In the genomic region with DNA sequence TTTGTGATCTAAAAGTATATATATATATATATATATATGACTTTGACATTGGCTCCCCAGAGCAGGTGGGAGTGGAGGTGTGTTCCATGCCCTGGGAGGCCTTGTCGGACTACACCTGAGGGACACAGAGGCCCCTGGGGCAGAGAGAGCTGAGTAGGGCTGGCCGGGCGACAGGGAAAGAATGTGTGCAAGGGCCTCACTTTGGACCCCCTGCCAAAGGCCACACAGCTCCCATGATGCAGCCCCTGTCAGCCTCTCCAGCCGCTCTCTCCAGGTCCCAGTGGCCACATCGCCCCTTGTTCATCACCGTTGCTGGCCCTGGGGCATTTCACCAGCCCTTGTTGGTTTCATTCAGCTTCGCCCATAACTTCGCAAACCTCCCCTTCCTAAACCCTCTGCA, we compare ENCODE assay signal across 36 cellular contexts.
"Had no signal": no experiment of that assay in that cellular context is flagged by ENCODE, and none has a peak within 500 bp of the region (broad histone marks: within the 10 kb centered on the region; RNA-seq: fewer than 3 reads in every experiment).

No MANE protein-coding gene starts in this region.

- H3K4me1 Mint-ChIP-seq: IgD-negative memory B cell had no signal

- H3K4me3 Mint-ChIP-seq: activated CD4-positive, alpha-beta memory T cell treated with anti-CD3 and anti-CD28 coated beads for 36 hours; activated naive CD8-positive, alpha-beta T cell treated with anti-CD3 and anti-CD28 coated beads for 36 hours; activated T-cell treated with anti-CD3 and anti-CD28 coated beads, Interleukin-2, amount 50 U/mL, for 4 hours; activated T-helper 1 cell treated with anti-CD3 and anti-CD28 coated beads, Interleukin-12 subunit alpha, Interleukin-12 subunit beta, Interleukin-2, Interleukin-4 antibody, amounts not matched to agents 30 ng/mL and 10 ng/mL and 1 ng/mL, durations not matched to agents 14 hours and 24 hours and 36 hours; IgD-negative memory B cell; T-helper 1 cell treated with Interleukin-12 subunit alpha and Interleukin-12 subunit beta and Interleukin-4 antibody, amounts not matched to agents 30 μg/mL and 1 μg/mL, for 36 hours; T-helper 2 cell treated with Interferon-gamma antibody and Interleukin-4, amounts not matched to agents 5 μg/mL and 100 μg/mL, for 36 hours; WTC11 had no signal

- H3K9me3 ChIP-seq: Peyer's patch, SJSA1, SK-N-SH had no signal

- H3K4me2 ChIP-seq: SK-N-SH had no signal

- H3K36me3 ChIP-seq: brain microvascular endothelial cell, Peyer's patch, SJSA1 had no signal

- H3K27ac ChIP-seq: brain microvascular endothelial cell, Peyer's patch, SJSA1 had no signal

- H3K27ac Mint-ChIP-seq: activated CD4-positive, alpha-beta memory T cell treated with anti-CD3 and anti-CD28 coated beads for 36 hours; activated naive CD8-positive, alpha-beta T cell treated with anti-CD3 and anti-CD28 coated beads for 36 hours; activated T-helper 1 cell treated with anti-CD3 and anti-CD28 coated beads, Interleukin-12 subunit alpha, Interleukin-12 subunit beta, Interleukin-2, Interleukin-4 antibody, amounts not matched to agents 30 ng/mL and 10 ng/mL and 1 ng/mL, durations not matched to agents 14 hours and 24 hours and 36 hours; T-helper 1 cell treated with Interleukin-12 subunit alpha and Interleukin-12 subunit beta and Interleukin-4 antibody, amounts not matched to agents 30 μg/mL and 1 μg/mL, for 36 hours; T-helper 2 cell treated with Interferon-gamma antibody and Interleukin-4, amounts not matched to agents 5 μg/mL and 100 μg/mL, for 36 hours; WTC11 had no signal

- H3K27me3 Mint-ChIP-seq: activated CD4-positive, alpha-beta memory T cell treated with anti-CD3 and anti-CD28 coated beads for 36 hours; activated naive CD8-positive, alpha-beta T cell treated with anti-CD3 and anti-CD28 coated beads for 36 hours; IgD-negative memory B cell had no signal

- H3K9ac ChIP-seq: SK-N-SH had no signal

- H3K4me1 ChIP-seq: Peyer's patch, SJSA1 had no signal

- ATAC-seq: activated CD4-positive, CD25-positive, alpha-beta regulatory T cell treated with anti-CD3 and anti-CD28 coated beads, Interleukin-2, amount 50 U/mL, for 24 hours; activated T-cell treated with anti-CD3 and anti-CD28 coated beads, Interleukin-2, amount 50 U/mL, for 4 hours; PC-3; WTC11 had no signal

- H3K27me3 ChIP-seq: brain microvascular endothelial cell, Peyer's patch, SJSA1 had no signal

- H3K9me3 Mint-ChIP-seq: activated CD4-positive, alpha-beta memory T cell treated with anti-CD3 and anti-CD28 coated beads for 36 hours; activated naive CD8-positive, alpha-beta T cell treated with anti-CD3 and anti-CD28 coated beads for 36 hours; activated T-cell treated with anti-CD3 and anti-CD28 coated beads, Interleukin-2, amount 50 U/mL, for 4 hours; activated T-helper 1 cell treated with anti-CD3 and anti-CD28 coated beads, Interleukin-12 subunit alpha, Interleukin-12 subunit beta, Interleukin-2, Interleukin-4 antibody, amounts not matched to agents 30 ng/mL and 10 ng/mL and 1 ng/mL, durations not matched to agents 14 hours and 24 hours and 36 hours; T-helper 1 cell treated with Interleukin-12 subunit alpha and Interleukin-12 subunit beta and Interleukin-4 antibody, amounts not matched to agents 30 μg/mL and 1 μg/mL, for 36 hours; T-helper 2 cell treated with Interferon-gamma antibody and Interleukin-4, amounts not matched to agents 5 μg/mL and 100 μg/mL, for 36 hours; WTC11 had no signal

- H3K4me3 ChIP-seq: Peyer's patch, SJSA1 had no signal

- H3K36me3 Mint-ChIP-seq: activated CD4-positive, alpha-beta memory T cell treated with anti-CD3 and anti-CD28 coated beads for 36 hours; activated naive CD8-positive, alpha-beta T cell treated with anti-CD3 and anti-CD28 coated beads for 36 hours; IgD-negative memory B cell; WTC11 had no signal

- DNase-seq: activated CD4-positive, alpha-beta memory T cell treated with anti-CD3 and anti-CD28 coated beads for 36 hours; activated CD4-positive, alpha-beta T cell treated with anti-CD3 and anti-CD28 coated beads for 4 hours; activated CD4-positive, alpha-beta T cell treated with anti-CD3 and anti-CD28 coated beads, Interleukin-2, amount 50 U/mL, for 1 hour; activated naive CD4-positive, alpha-beta T cell; activated naive CD4-positive, alpha-beta T cell treated with anti-CD3 and anti-CD28 coated beads, Interleukin-2, amount 50 U/mL, for 16 hours; activated naive CD8-positive, alpha-beta T cell treated with anti-CD3 and anti-CD28 coated beads for 36 hours; activated T-cell treated with anti-CD3 and anti-CD28 coated beads for 4 hours; activated T-cell treated with anti-CD3 and anti-CD28 coated beads, Interleukin-2, amount 50 U/mL, for 4 hours; amniotic stem cell; aorta; brain microvascular endothelial cell; central memory CD4-positive, alpha-beta T cell; Karpas-422; KBM-7; NCI-H1105; NCI-H1417 treated with DMSO at 0.1 percent for 48 hours; NCI-H1694; NCI-H1930; NCI-H2081 treated with DMSO at 0.1 percent for 48 hours; NCI-H345; NCI-H510A; NCI-H526; NCI-H748 treated with DMSO at 0.1 percent for 48 hours; NK-92 treated with Interleukin-12 subunit alpha and Interleukin-12 subunit beta, amount 100 ng/mL, for 24 hours; PC-3; RPMI8226; SHP77 treated with DMSO at 0.1 percent for 48 hours; SK-N-SH had no signal
